8 cellular contexts compared by ENCODE assay signal in the genomic region with DNA sequence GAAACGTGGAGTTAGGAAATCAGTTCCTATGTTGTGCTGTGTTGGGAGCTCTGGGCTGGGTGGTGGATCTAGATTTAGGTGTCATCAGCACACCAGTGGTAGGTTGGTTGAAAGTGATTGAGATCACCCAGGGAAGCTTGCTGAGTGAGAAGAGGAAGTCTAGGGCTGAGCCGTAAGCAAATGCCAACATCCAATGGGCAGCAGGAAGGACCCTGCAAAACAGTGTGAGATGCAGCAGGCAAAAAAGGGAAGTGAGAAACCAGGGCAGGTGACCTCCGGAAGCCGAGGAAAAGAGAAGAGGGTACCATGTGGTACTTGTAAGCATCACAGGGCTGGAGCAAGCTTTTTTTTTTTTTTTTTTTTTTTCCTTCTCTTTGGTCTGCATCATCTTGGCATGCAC. TPM values are rescaled to one million over a fixed set of nuclear protein-coding genes. Genes with fewer than 3 reads are reported as not detected.
DNase-seq lines count a peak whose midpoint lies in the region; ATAC-seq and TF ChIP-seq lines count a peak whose summit lies in the region.

No MANE protein-coding gene starts in this region.

- intact Hi-C loops in esophagus squamous epithelium (cut with DNase I) = no loop called here
- intact Hi-C loops in aorta (cut with DNase I) = no loop called here

- no peak overlapping the region for H3K4me3 ChIP-seq in esophagus squamous epithelium
- no peak overlapping the region for H3K4me3 ChIP-seq in aorta (ENCODE audit: low read length in 2 of 2)

- DNase-seq in GF-D8 (lab: John Stamatoyannopoulos, UW) = peak; percentile 96
- peak; percentile 15 for DNase-seq in esophagus squamous epithelium (lab: John Stamatoyannopoulos, UW)
- DNase-seq in aorta = peak in 1 of 2 donors; percentile 87
- no peak for DNase-seq in epidermal melanocyte (ENCODE audit: insufficient read length, low spot score)
- no peak for DNase-seq in islet precursor cell
- DNase-seq in dedifferentiated amniotic fluid mesenchymal stem cell (ENCODE audit: extremely low spot score) = no peak

- ATAC-seq in GM21447 (IDR thresholded peaks at IDR 0.05; ENCODE audit: unreplicated experiment) (peak; percentile 97), HG03571 (IDR thresholded peaks at IDR 0.05; ENCODE audit: unreplicated experiment) (peak; percentile 88), aorta (ENCODE audit: low FRiP score) (peak; percentile 67)

- H3K9me3 ChIP-seq in esophagus squamous epithelium = no peaks in the 10 kb centered on the region
- no peaks in the 10 kb centered on the region for H3K9me3 ChIP-seq in aorta (ENCODE audit: control insufficient read depth, low read length)

- 42 to 62% methylated on average over 4 of the region's 4 CpGs for WGBS in esophagus squamous epithelium, 2 donors
- 67% methylated on average over 4 of the region's 4 CpGs for WGBS in aorta, 2 donors

- no peaks in the 10 kb centered on the region for H3K36me3 ChIP-seq in esophagus squamous epithelium
- no peaks in the 10 kb centered on the region for H3K36me3 ChIP-seq in aorta (ENCODE audit: control insufficient read depth in 1 of 2, insufficient read depth in 2 of 2, low read length in 1 of 2)

- peaks cover 13 to 34% (median 18%) of the 10 kb centered on the region in 3 donors for H3K4me1 ChIP-seq in esophagus squamous epithelium
- H3K4me1 ChIP-seq in aorta (ENCODE audit: control insufficient read depth in 1 of 2, insufficient read depth in 2 of 2, low read length in 2 of 2) = no peaks in the 10 kb centered on the region

- H3K27ac ChIP-seq in esophagus squamous epithelium = peak overlapping the region in 2 of 4 donors; percentile 37 to 39
- no peak overlapping the region for H3K27ac ChIP-seq in aorta (ENCODE audit: low read depth in 1 of 2, low read length in 2 of 2)

- H3K27me3 ChIP-seq in esophagus squamous epithelium = no peaks in the 10 kb centered on the region
- H3K27me3 ChIP-seq in aorta (ENCODE audit: control insufficient read depth in 1 of 2, insufficient read depth in 2 of 2, low read length in 1 of 2) = no peaks in the 10 kb centered on the region

- TF ChIP-seq POLR2A in esophagus squamous epithelium (IDR thresholded peaks at IDR 0.05) = peak in 1 of 4 donors; percentile 11

- TF ChIP-seq CTCF in esophagus squamous epithelium (IDR thresholded peaks at IDR 0.05) = no peak

RNA-seq across cellular contexts. Expression of a gene that starts 15.9 kb away (rescaled TPM):
- total RNA-seq in esophagus squamous epithelium = 100 to 1,000 TPM in 2 of 4 donors, 10 to 100 TPM in 2; 68.3 to 121 (median 104) TPM
- 100 to 1,000 TPM; 149 to 155 TPM for total RNA-seq in aorta
- 10 to 100 TPM; 39.7 to 84.7 TPM for polyA plus RNA-seq in aorta

RNA-seq across cellular contexts. Expression of a gene that starts 45.1 kb away (rescaled TPM):
- total RNA-seq in esophagus squamous epithelium (10 to 100 TPM; 24.2 to 32.7 (median 29.7) TPM), aorta (10 to 100 TPM; 24.3 to 31.9 TPM)
- 10 to 100 TPM; 29.6 to 30.0 TPM for polyA plus RNA-seq in aorta

RNA-seq across cellular contexts. Expression of a gene that starts 49.8 kb away (rescaled TPM):
- total RNA-seq in esophagus squamous epithelium (100 to 1,000 TPM; 209 to 435 (median 293) TPM), aorta (100 to 1,000 TPM; 287 to 306 TPM)
- polyA plus RNA-seq in aorta = 100 to 1,000 TPM; 385 to 476 TPM

Comparison
In these comparisons a context has a peak if more than half of its experiments do, and no peak if none do; other contexts are left out.
1. DNase-seq: peak in GF-D8 (single experiment) and esophagus squamous epithelium (single experiment); none in epidermal melanocyte (single experiment), islet precursor cell (single experiment) and dedifferentiated amniotic fluid mesenchymal stem cell (single experiment).
2. Peak in every context shown above with its lines, with median percentiles within 50 percentile points of each other: ATAC-seq.